10 cellular contexts compared by ENCODE assay signal in the genomic region with DNA sequence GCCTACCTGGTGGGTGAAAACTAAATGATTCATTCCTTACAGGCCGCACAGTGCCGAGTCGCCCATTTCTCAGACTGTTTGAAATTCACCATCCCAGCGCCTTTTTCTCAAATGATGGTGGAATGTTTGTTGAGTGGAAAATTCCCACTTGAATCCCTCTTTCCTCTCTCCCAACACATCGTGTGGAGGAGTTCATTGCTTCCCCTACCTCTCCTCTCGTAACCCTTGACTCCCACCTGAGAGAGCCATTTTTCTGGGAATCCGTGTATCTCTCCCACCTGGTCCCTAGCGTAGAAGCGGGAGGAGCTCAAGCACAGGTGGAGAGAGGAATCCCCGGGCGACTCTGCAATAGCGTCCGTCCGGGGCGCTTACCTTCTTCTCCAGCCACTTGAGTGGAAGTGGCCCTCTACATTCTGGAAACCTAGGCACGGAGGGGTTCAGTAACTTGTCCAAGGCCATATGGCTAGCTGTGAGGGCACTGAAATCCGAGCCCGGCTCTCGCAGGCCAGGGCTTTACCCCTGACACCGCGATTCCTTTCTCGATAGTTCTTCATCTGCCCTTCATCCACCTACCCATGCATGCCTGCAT. TPM values are rescaled to one million over a fixed set of nuclear protein-coding genes. Genes with fewer than 3 reads are reported as not detected.
DNase-seq lines count a peak whose midpoint lies in the region; ATAC-seq, FAIRE-seq and TF ChIP-seq lines count a peak whose summit lies in the region.
"Had no signal": no experiment of that assay in that cellular context is flagged by ENCODE, and none has a peak within 500 bp of the region (broad histone marks: within the 10 kb centered on the region; RNA-seq: fewer than 3 reads in every experiment).

No MANE protein-coding gene starts in this region.

- CTCF ChIA-PET in HepG2 (lab: Yijun Ruan, JAX; ENCODE audit: low intra/inter-chr PET ratio, low total read pairs) = no interaction called here

- H4K20me1 ChIP-seq in HepG2 (ENCODE audit: insufficient read depth, low read length) = peaks cover 21% of the 10 kb centered on the region
- H4K20me1 ChIP-seq: BLaER1 had no signal

- H3K4me1 ChIP-seq in body of pancreas = peaks cover 32% of the 10 kb centered on the region
- peaks cover 48% of the 10 kb centered on the region for H3K4me1 ChIP-seq in HepG2 (ENCODE audit: insufficient read depth, low read length)
- peaks cover 8 to 14% of the 10 kb centered on the region in 2 donors for H3K4me1 ChIP-seq in thoracic aorta (ENCODE audit: control insufficient read depth in 1 of 2, low read depth in 2 of 2)

- H3K9ac ChIP-seq in HepG2 (ENCODE audit: insufficient read depth, low read depth, low read length) = peak overlapping the region; percentile 96
- H3K9ac ChIP-seq: BLaER1 had no signal

- no peak for FAIRE-seq in HepG2 (lab: Jason Lieb, UNC)

- in situ Hi-C loops in HepG2 (cut with HindIII; ENCODE audit: extremely low pct_ligation_motif_present, low pct_unique_long_range_greater_than_20kb) = loop anchor here (10.0 kb wide), 1 partner anchor 228 kb away; a partner anchor contains a TSS

- H2AFZ ChIP-seq in HepG2 (ENCODE audit: low read length) = no peak overlapping the region

- no peaks in the 10 kb centered on the region for H3K9me3 Mint-ChIP-seq in T-helper 2 cell treated with Interferon-gamma antibody and Interleukin-4, amounts not matched to agents 5 μg/mL and 100 μg/mL, for 36 hours
- peaks cover 0 to 3% (median 0%) of the 10 kb centered on the region in 6 donors for H3K9me3 Mint-ChIP-seq in immature natural killer cell

- WGBS in body of pancreas, 2 donors = 31% methylated on average over 19 to 22 of the region's 22 CpGs
- 0% methylated on average over 15 of the region's 22 CpGs for WGBS in HepG2 (ENCODE audit: low lambda C conversion rate)

- H3K4me3 ChIP-seq in body of pancreas (peak overlapping the region; percentile 21 to 50), HepG2 (replicated peaks in 1 of 3; ENCODE audit: insufficient read depth in 1 of 3, low read depth in 2 of 3, low read length in 3 of 3) (peak overlapping the region; percentile 98 to 99 (median 98)), thoracic aorta (peak overlapping the region; percentile 81)

- H3K36me3 ChIP-seq in body of pancreas (replicated peaks in 1 of 2; ENCODE audit: insufficient read depth in 1 of 2, low read depth in 2 of 2) (no peaks in the 10 kb centered on the region), HepG2 (replicated peaks in 1 of 2; ENCODE audit: control insufficient read depth in 1 of 2, insufficient read depth in 2 of 2, low read length in 2 of 2) (peaks cover 0 to 15% of the 10 kb centered on the region in 2 experiments; a peak in 3 of 5 replicates), thoracic aorta (no peaks in the 10 kb centered on the region)
- H3K36me3 ChIP-seq: BLaER1 had no signal

- POLR2A ChIA-PET in HepG2 (lab: Yijun Ruan, JAX) = interaction anchor here (1.0 to 2.0 kb wide), 4 partner anchors 9 to 16 kb away, joined by 3 to 13 read pairs (median 3); no protein-coding TSS in a partner anchor

- no peak for TF ChIP-seq POLR2A in body of pancreas (IDR thresholded peaks at IDR 0.05)
- no peak for TF ChIP-seq POLR2A in HepG2 (IDR thresholded peaks at IDR 0.05; ENCODE audit: insufficient read depth in 1 of 2, low read depth in 2 of 2, low read length in 2 of 2)

- peaks cover 80% of the 10 kb centered on the region for H3K79me2 ChIP-seq in HepG2 (ENCODE audit: insufficient read depth, low read length)

- peaks cover 62% of the 10 kb centered on the region for H3K27me3 Mint-ChIP-seq in T-helper 2 cell treated with Interferon-gamma antibody and Interleukin-4, amounts not matched to agents 5 μg/mL and 100 μg/mL, for 36 hours (ENCODE audit: low read depth)
- H3K27me3 Mint-ChIP-seq in immature natural killer cell (ENCODE audit: low read depth in 3 of 3) = peaks cover 4 to 24% (median 12%) of the 10 kb centered on the region in 3 donors

- DNase-seq in T-helper 2 cell treated with Interferon-gamma antibody and Interleukin-4, amounts not matched to agents 5 μg/mL and 100 μg/mL, for 36 hours (ENCODE audit: low spot score) = no peak
- DNase-seq in T-helper 2 cell = no peak
- peak in 1 of 4 donors; percentile 23 for DNase-seq in body of pancreas
- DNase-seq in HepG2 (ENCODE audit: low spot score) = peak; percentile 7
- no peak for DNase-seq in thoracic aorta (ENCODE audit: low spot score)
- DNase-seq in immature natural killer cell = no peak
- DNase-seq in head of caudate nucleus = no peak

- no peak for TF ChIP-seq EP300 in HepG2 (IDR thresholded peaks at IDR 0.05; ENCODE audit: low read depth in 2 of 2, low read length in 2 of 2)
- no peak for TF ChIP-seq EP300 in HepG2 (CRISPR knock-in tag; IDR thresholded peaks at IDR 0.05; ENCODE audit: borderline replicate concordance)

- H3K4me1 Mint-ChIP-seq in T-helper 2 cell treated with Interferon-gamma antibody and Interleukin-4, amounts not matched to agents 5 μg/mL and 100 μg/mL, for 36 hours (ENCODE audit: low read depth) = peaks cover 2% of the 10 kb centered on the region
- H3K4me1 Mint-ChIP-seq in immature natural killer cell = peaks cover 4 to 9% of the 10 kb centered on the region in 2 donors

- H3K27ac ChIP-seq in body of pancreas (peak overlapping the region; percentile 68 to 91 (median 82)), HepG2 (ENCODE audit: extremely low read length, insufficient read depth, low read length) (peak overlapping the region; percentile 95), thoracic aorta (peak overlapping the region; percentile 96)
- H3K27ac ChIP-seq: BLaER1 had no signal

- peaks cover 2% of the 10 kb centered on the region for H3K36me3 Mint-ChIP-seq in T-helper 2 cell treated with Interferon-gamma antibody and Interleukin-4, amounts not matched to agents 5 μg/mL and 100 μg/mL, for 36 hours (ENCODE audit: low read depth)
- H3K36me3 Mint-ChIP-seq in immature natural killer cell = peaks cover 0 to 4% (median 0%) of the 10 kb centered on the region in 3 donors
- H3K36me3 Mint-ChIP-seq: IgD-negative memory B cell had no signal

- peak overlapping the region; percentile 79 for H3K4me3 Mint-ChIP-seq in T-helper 2 cell treated with Interferon-gamma antibody and Interleukin-4, amounts not matched to agents 5 μg/mL and 100 μg/mL, for 36 hours
- peak overlapping the region in 2 of 5 donors; percentile 53 to 74 for H3K4me3 Mint-ChIP-seq in immature natural killer cell

- no peak overlapping the region for H3K27ac Mint-ChIP-seq in T-helper 2 cell treated with Interferon-gamma antibody and Interleukin-4, amounts not matched to agents 5 μg/mL and 100 μg/mL, for 36 hours
- no peak overlapping the region for H3K27ac Mint-ChIP-seq in immature natural killer cell
- H3K27ac Mint-ChIP-seq: IgD-negative memory B cell had no signal

- intact Hi-C loops in body of pancreas (cut with DNase I) = no loop called here
- intact Hi-C loops in HepG2 (cut with micrococcal nuclease; ENCODE audit: unreplicated experiment) = loop anchor here (1.0 to 10.0 kb wide), 4 partner anchors 16 to 302 kb away; no protein-coding TSS in a partner anchor
- intact Hi-C loops in head of caudate nucleus (cut with DNase I) = no loop called here

- TF ChIP-seq CTCF in body of pancreas (IDR thresholded peaks at IDR 0.05) = no peak
- no peak for TF ChIP-seq CTCF in HepG2 (CRISPR knock-in tag; IDR thresholded peaks at IDR 0.05)
- no peak for TF ChIP-seq CTCF in thoracic aorta (IDR thresholded peaks at IDR 0.05)

- peak overlapping the region; percentile 97 for H3K4me2 ChIP-seq in HepG2 (ENCODE audit: low read depth, low read length)

- H3K27me3 ChIP-seq in body of pancreas (no peaks in the 10 kb centered on the region), HepG2 (ENCODE audit: control insufficient read depth in 1 of 2, insufficient read depth in 2 of 2, low read length in 2 of 2) (no peaks in the 10 kb centered on the region; a peak in 1 of 5 replicates), thoracic aorta (replicated peaks; ENCODE audit: insufficient read depth) (no peaks in the 10 kb centered on the region)

- TF ChIP-seq RAD21 in HepG2 (CRISPR knock-in tag; IDR thresholded peaks at IDR 0.05) = no peak

- TSS peak; percentile 48 for BruUV-seq in HepG2 (replicated peaks; lab: Mats Ljungman, UMichigan)

- H3K9me3 ChIP-seq in body of pancreas (no peaks in the 10 kb centered on the region), HepG2 (ENCODE audit: low read length) (no peaks in the 10 kb centered on the region), thoracic aorta (no peaks in the 10 kb centered on the region)

- peak; percentile 9 for ATAC-seq in body of pancreas
- peak; percentile 48 for ATAC-seq in HepG2
- ATAC-seq in thoracic aorta (ENCODE audit: insufficient number of reproducible peaks, low FRiP score, low read depth) = no peak
- ATAC-seq in HG03432 (IDR thresholded peaks at IDR 0.05; ENCODE audit: unreplicated experiment) = no peak

TF ChIP-seq in HepG2, 621 proteins besides CTCF, POLR2A, EP300 and RAD21 (continues in another document):
- no peak for TF ChIP-seq SNRNP70 (IDR thresholded peaks at IDR 0.05; ENCODE audit: low read depth, low read length)
- TF ChIP-seq SALL1 (CRISPR knock-in tag; IDR thresholded peaks at IDR 0.05) = 0 out of 2 replicates have a peak, but pooled peaks have one; percentile 16

RNA-seq across cellular contexts. Expression of a gene that starts 0.7 kb away (rescaled TPM):
- total RNA-seq in body of pancreas (10 to 100 TPM; 11.7 to 22.4 TPM), HepG2 (2016; rRNA removed; fragmentation: Illumina TruSeq; extraction: Trizol) (14.2 and 21.3 TPM in 2 replicates), thoracic aorta (100 to 1,000 TPM in 1 of 2 donors, 10 to 100 TPM in 1; 79.2 to 190 TPM)
- total RNA-seq in HepG2 (2016; cell fraction: cytosol; rRNA removed; fragmentation: Illumina TruSeq; extraction: Trizol; ENCODE audit: low read depth) = 1.8 and 2.9 TPM in 2 replicates
- 12.5 and 19.4 TPM in 2 replicates for total RNA-seq in HepG2 (2016; cell fraction: insoluble cytoplasmic fraction; rRNA removed; fragmentation: Illumina TruSeq; extraction: Trizol)
- total RNA-seq in HepG2 (2016; cell fraction: membrane; rRNA removed; fragmentation: Illumina TruSeq; extraction: Trizol) = 6.1 and 7.5 TPM in 2 replicates
- total RNA-seq in HepG2 (2016; cell fraction: nucleus; rRNA removed; fragmentation: Illumina TruSeq; extraction: Trizol) = 50.3 and 60.9 TPM in 2 replicates
- polyA plus RNA-seq in HepG2 (2011; rRNA removed) (86.5 and 94.3 TPM in 2 replicates), immature natural killer cell (under 1 TPM in 1 of 3 donors, not detected in 2; 0.20 TPM)
- polyA plus RNA-seq in HepG2 (2011; cell fraction: cytosol; rRNA removed) = 44.8 and 76.5 TPM in 2 replicates
- polyA plus RNA-seq in HepG2 (2011; cell fraction: nucleus; rRNA removed) = 95.6 and 101 TPM in 2 replicates
- 29.4 and 71.4 TPM in 2 replicates for polyA plus RNA-seq in HepG2 (2012)
- 1.2 and 1.3 TPM in 2 replicates for polyA plus RNA-seq in HepG2 (2016; cell fraction: cytosol; fragmentation: Illumina TruSeq; extraction: Trizol; ENCODE audit: low read depth)
- polyA plus RNA-seq in HepG2 (2016; cell fraction: insoluble cytoplasmic fraction; fragmentation: Illumina TruSeq; extraction: Trizol; ENCODE audit: low read depth) = 11.5 and 13.4 TPM in 2 replicates
- 2.3 and 3.0 TPM in 2 replicates for polyA plus RNA-seq in HepG2 (2016; cell fraction: membrane; fragmentation: Illumina TruSeq; extraction: Trizol; ENCODE audit: low read depth)
- polyA plus RNA-seq in HepG2 (2016; cell fraction: nucleus; fragmentation: Illumina TruSeq; extraction: Trizol; ENCODE audit: insufficient read depth, low read depth) = 43.2 and 48.3 TPM in 2 replicates
- 24.4 and 91.8 TPM in 2 replicates for polyA minus RNA-seq in HepG2 (2011; rRNA and poly(A)+ RNA removed; ENCODE audit: low replicate concordance)
- 75.8 and 111 TPM in 2 replicates for polyA minus RNA-seq in HepG2 (2011; cell fraction: cytosol; rRNA and poly(A)+ RNA removed)
- 316 and 318 TPM in 2 replicates for polyA minus RNA-seq in HepG2 (2011; cell fraction: nucleus; rRNA and poly(A)+ RNA removed)
- polyA plus RNA-seq: IgD-negative memory B cell had no signal

Comparison
In these comparisons a context has a peak if more than half of its experiments do, and no peak if none do; other contexts are left out.
1. ATAC-seq: peak in body of pancreas (single experiment) and HepG2 (single experiment); none in thoracic aorta (single experiment) and HG03432 (single experiment).
2. H3K4me3 ChIP-seq: peak in every context shown above with its lines; median percentile 98 in HepG2; 81 in thoracic aorta; 36 in body of pancreas.
3. Peak in every context shown above with its lines, with median percentiles within 50 percentile points of each other: H3K27ac ChIP-seq.